ENCODE assay signal across 8 cellular contexts in the genomic region with DNA sequence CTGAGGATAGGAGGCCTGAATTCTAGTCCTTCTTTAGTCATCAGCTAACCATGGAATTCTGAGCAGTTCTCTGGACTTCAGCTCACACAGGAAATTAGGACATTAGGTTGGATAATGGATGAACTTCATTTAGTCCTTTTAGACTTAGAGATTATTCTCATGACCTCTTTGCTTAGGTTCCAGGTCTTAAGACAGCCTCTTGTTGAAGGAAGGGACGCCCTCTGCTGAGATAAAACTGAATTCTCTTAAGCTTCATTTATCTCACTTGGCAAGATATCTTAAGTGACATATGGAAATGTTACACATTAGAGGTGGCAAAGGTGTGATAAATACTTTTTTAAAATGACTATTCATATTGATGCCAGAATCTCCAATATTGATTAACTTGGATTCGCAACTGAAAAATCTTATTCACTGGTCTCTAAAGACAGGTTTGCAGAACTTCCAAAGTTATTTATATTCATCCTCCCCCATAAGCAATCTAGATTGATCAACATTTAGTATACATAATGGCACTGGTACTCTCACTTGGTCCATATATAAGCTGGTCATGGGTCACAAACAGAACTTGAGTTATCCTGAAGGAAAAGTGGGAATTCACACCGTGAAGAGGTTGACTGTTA. TPM values are rescaled to one million over a fixed set of nuclear protein-coding genes. Genes with fewer than 3 reads are reported as not detected.
DNase-seq lines count a peak whose midpoint lies in the region; ATAC-seq and TF ChIP-seq lines count a peak whose summit lies in the region.

No MANE protein-coding gene starts in this region.

- peak; percentile 57 to 59 for TF ChIP-seq CTCF in fibroblast of lung (conservative IDR thresholded peaks at IDR 0.05 in 1 of 2, IDR thresholded peaks at IDR 0.05 in 1 of 2; ENCODE audit: low read depth in 1 of 2, low read length in 2 of 2)
- peak; percentile 35 for TF ChIP-seq CTCF in progenitor cell of endocrine pancreas (IDR thresholded peaks at IDR 0.05; ENCODE audit: unreplicated experiment)
- TF ChIP-seq CTCF in mesothelial cell of epicardium (IDR thresholded peaks at IDR 0.05; ENCODE audit: unreplicated experiment), result no peak

- DNase-seq in GM03348 (ENCODE audit: low spot score), result peak; percentile 56
- peak; percentile 79 for DNase-seq in RPMI7951 (ENCODE audit: low read depth)
- DNase-seq in fibroblast of lung (ENCODE audit: low read depth in 2 of 2), result peak; percentile 80 to 92
- no peak for DNase-seq in progenitor cell of endocrine pancreas (ENCODE audit: low spot score, unreplicated experiment)
- DNase-seq in stimulated activated effector memory CD8-positive, alpha-beta T cell treated with anti-CD3 and anti-CD28 coated beads, Interleukin-12 subunit alpha, Interleukin-12 subunit beta, amount 100 ng/mL, for 72 hours (ENCODE audit: low spot score in 2 of 2), result no peak
- DNase-seq in mesothelial cell of epicardium (ENCODE audit: low spot score in 2 of 2, unreplicated experiment in 2 of 2), result no peak
- DNase-seq in nucleus accumbens (lab: John Stamatoyannopoulos, UW), result no peak

- H3K4me3 Mint-ChIP-seq in progenitor cell of endocrine pancreas (ENCODE audit: low read depth) (no peak overlapping the region), mesothelial cell of epicardium (no peak overlapping the region)
- no peak overlapping the region for H3K4me3 Mint-ChIP-seq in stimulated activated effector memory CD8-positive, alpha-beta T cell treated with anti-CD3 and anti-CD28 coated beads, Interleukin-12 subunit alpha, Interleukin-12 subunit beta, amount 100 ng/mL, for 72 hours

- H3K9me3 ChIP-seq in fibroblast of lung (ENCODE audit: control insufficient read depth, insufficient read depth, low read depth, low read length), result no peaks in the 10 kb centered on the region

- no peaks in the 10 kb centered on the region for H3K27me3 ChIP-seq in fibroblast of lung (ENCODE audit: control insufficient read depth, insufficient read depth, low read length)

- peak; percentile 63 for ATAC-seq in HG03066 (IDR thresholded peaks at IDR 0.05; ENCODE audit: low read depth, unreplicated experiment)
- ATAC-seq in stimulated activated effector memory CD8-positive, alpha-beta T cell treated with anti-CD3 and anti-CD28 coated beads, Interleukin-12 subunit alpha, Interleukin-12 subunit beta, amount 100 ng/mL, for 72 hours, result no peak

- peaks cover 10% of the 10 kb centered on the region for H3K9me3 Mint-ChIP-seq in progenitor cell of endocrine pancreas (ENCODE audit: low read depth)
- H3K9me3 Mint-ChIP-seq in stimulated activated effector memory CD8-positive, alpha-beta T cell treated with anti-CD3 and anti-CD28 coated beads, Interleukin-12 subunit alpha, Interleukin-12 subunit beta, amount 100 ng/mL, for 72 hours, result peaks cover 4% of the 10 kb centered on the region
- peaks cover 33% of the 10 kb centered on the region for H3K9me3 Mint-ChIP-seq in mesothelial cell of epicardium

- H3K27ac ChIP-seq in fibroblast of lung (ENCODE audit: insufficient read depth, low read length), result no peak overlapping the region

- H3K27ac Mint-ChIP-seq in progenitor cell of endocrine pancreas (no peak overlapping the region), mesothelial cell of epicardium (no peak overlapping the region)
- no peak overlapping the region for H3K27ac Mint-ChIP-seq in stimulated activated effector memory CD8-positive, alpha-beta T cell treated with anti-CD3 and anti-CD28 coated beads, Interleukin-12 subunit alpha, Interleukin-12 subunit beta, amount 100 ng/mL, for 72 hours

- no peaks in the 10 kb centered on the region for H4K20me1 ChIP-seq in fibroblast of lung (ENCODE audit: control insufficient read depth, extremely low read depth, insufficient read depth, low read length)

- H3K36me3 Mint-ChIP-seq in progenitor cell of endocrine pancreas (ENCODE audit: insufficient read depth) (no peaks in the 10 kb centered on the region), mesothelial cell of epicardium (peaks cover 2% of the 10 kb centered on the region)
- H3K36me3 Mint-ChIP-seq in stimulated activated effector memory CD8-positive, alpha-beta T cell treated with anti-CD3 and anti-CD28 coated beads, Interleukin-12 subunit alpha, Interleukin-12 subunit beta, amount 100 ng/mL, for 72 hours, result no peaks in the 10 kb centered on the region

- H3K36me3 ChIP-seq in fibroblast of lung (ENCODE audit: control insufficient read depth, insufficient read depth, low read length), result no peaks in the 10 kb centered on the region

- no peaks in the 10 kb centered on the region for H3K27me3 Mint-ChIP-seq in progenitor cell of endocrine pancreas
- no peaks in the 10 kb centered on the region for H3K27me3 Mint-ChIP-seq in mesothelial cell of epicardium (ENCODE audit: low read depth)

- no peak overlapping the region for H2AFZ ChIP-seq in fibroblast of lung (ENCODE audit: low read length)

- H3K9ac ChIP-seq in fibroblast of lung (ENCODE audit: insufficient read depth, low read length), result no peak overlapping the region

- no peak overlapping the region for H3K4me3 ChIP-seq in fibroblast of lung (replicated peaks in 1 of 4; ENCODE audit: control extremely low read depth in 1 of 4, insufficient read depth in 1 of 4, low read depth in 3 of 4, low read length in 4 of 4)

- H3K4me1 Mint-ChIP-seq in progenitor cell of endocrine pancreas (ENCODE audit: low read depth) (no peaks in the 10 kb centered on the region), mesothelial cell of epicardium (peaks cover 1% of the 10 kb centered on the region)
- H3K4me1 Mint-ChIP-seq in stimulated activated effector memory CD8-positive, alpha-beta T cell treated with anti-CD3 and anti-CD28 coated beads, Interleukin-12 subunit alpha, Interleukin-12 subunit beta, amount 100 ng/mL, for 72 hours, result no peaks in the 10 kb centered on the region

- H3K79me2 ChIP-seq in fibroblast of lung (ENCODE audit: control insufficient read depth, insufficient read depth, low read length), result no peaks in the 10 kb centered on the region

- H3K4me1 ChIP-seq in fibroblast of lung (ENCODE audit: control insufficient read depth, extremely low read depth, insufficient read depth, low read length), result no peaks in the 10 kb centered on the region

- H3K4me2 ChIP-seq in fibroblast of lung (ENCODE audit: extremely low read depth, insufficient read depth, low read length), result no peak overlapping the region

RNA-seq across cellular contexts. Expression of a gene that starts 16.9 kb away (rescaled TPM):
- total RNA-seq in RPMI7951 (2014; rRNA removed; shearing (Covaris generic)), result not detected in 2 replicates
- total RNA-seq in fibroblast of lung, result not detected in 2 replicates
- not detected in 2 replicates for polyA plus RNA-seq in fibroblast of lung
- polyA plus RNA-seq in fibroblast of lung (2012), result not detected in 2 replicates
- not detected in 2 replicates for polyA minus RNA-seq in fibroblast of lung (ENCODE audit: low replicate concordance)
- total RNA-seq in progenitor cell of endocrine pancreas, result not detected in 2 replicates
- total RNA-seq in mesothelial cell of epicardium, result not detected in 3 replicates

Comparison
In these comparisons a context has a peak if more than half of its experiments do, and no peak if none do; other contexts are left out.
1. DNase-seq: peak in GM03348 (single experiment), RPMI7951 (single experiment) and fibroblast of lung (2 of 2); none in progenitor cell of endocrine pancreas (single experiment), stimulated activated effector memory CD8-positive, alpha-beta T cell treated with anti-CD3 and anti-CD28 coated beads, Interleukin-12 subunit alpha, Interleukin-12 subunit beta, amount 100 ng/mL, for 72 hours (0 of 2), mesothelial cell of epicardium (0 of 2) and nucleus accumbens (0 of 56).